ENCODE assay signal across 9 cellular contexts in genomic region chr17:4375039-4375748, GRCh38. TPM values are rescaled to one million over a fixed set of nuclear protein-coding genes. Genes with fewer than 3 reads are reported as not detected.
DNase-seq lines count a peak whose midpoint lies in the region; ATAC-seq and TF ChIP-seq lines count a peak whose summit lies in the region.
"Had no signal": no experiment of that assay in that cellular context is flagged by ENCODE, and none has a peak within 500 bp of the region (broad histone marks: within the 10 kb centered on the region; RNA-seq: fewer than 3 reads in every experiment).

No MANE protein-coding gene starts in this region.

- H3K4me1 ChIP-seq in spleen: peaks cover 0 to 30% (median 12%) of the 10 kb centered on the region in 6 donors
- H3K4me1 ChIP-seq: heart left ventricle had no signal

- no peaks in the 10 kb centered on the region for H3K36me3 ChIP-seq in spleen
- H3K36me3 ChIP-seq: heart left ventricle had no signal

- intact Hi-C loops in spleen (cut with DNase I; ENCODE audit: low total_unique reads): no loop called here

- ATAC-seq in GM18909 (IDR thresholded peaks at IDR 0.05; ENCODE audit: poor library complexity, unreplicated experiment): peak; percentile 76
- peak; percentile 77 for ATAC-seq in HG02938 (IDR thresholded peaks at IDR 0.05; ENCODE audit: unreplicated experiment)
- ATAC-seq: heart left ventricle had no signal

- H3K27me3 ChIP-seq in spleen (replicated peaks in 1 of 7): no peaks in the 10 kb centered on the region
- H3K27me3 ChIP-seq: heart left ventricle had no signal

- TF ChIP-seq CTCF in spleen (IDR thresholded peaks at IDR 0.05 in 8 of 11, conservative IDR thresholded peaks at IDR 0.05 in 3 of 11): no peak

- peak; percentile 81 for DNase-seq in activated CD4-positive, alpha-beta T cell treated with anti-CD3 and anti-CD28 coated beads for 48 hours
- DNase-seq in spleen (no peak), pons (ENCODE audit: low spot score) (no peak), iPS-NIHi11 (ENCODE audit: low spot score) (no peak), AML-193 (lab: John Stamatoyannopoulos, UW) (no peak), erythroblast (lab: John Stamatoyannopoulos, UW) (no peak)

- peak overlapping the region in 6 of 8 donors; percentile 54 to 79 (median 61) for H3K27ac ChIP-seq in spleen
- H3K27ac ChIP-seq: heart left ventricle had no signal

- WGBS in spleen, 5 donors: 32 to 46% (median 40%) methylated on average over 7 of the region's 7 CpGs

- H3K4me3 ChIP-seq in spleen: peak overlapping the region in 1 of 8 donors; percentile 22
- H3K4me3 ChIP-seq: heart left ventricle had no signal

- no peak for TF ChIP-seq POLR2A in spleen (IDR thresholded peaks at IDR 0.05)
- no peak for TF ChIP-seq POLR2A in erythroblast (IDR thresholded peaks at IDR 0.05; ENCODE audit: low read length)

- no peaks in the 10 kb centered on the region for H3K9me3 ChIP-seq in spleen
- H3K9me3 ChIP-seq: heart left ventricle had no signal

RNA-seq across cellular contexts. Expression of gene UBE2G1, which starts 8.7 kb away (rescaled TPM):
- 10 to 100 TPM; 43.8 to 59.7 (median 56.1) TPM for total RNA-seq in spleen
- polyA plus RNA-seq in spleen: 10 to 100 TPM; 10.7 to 15.2 (median 15.2) TPM

RNA-seq across cellular contexts. Expression of gene SPNS3, which starts 58.5 kb away (rescaled TPM):
- total RNA-seq in spleen: 1 to 10 TPM; 1.1 to 4.7 (median 3.6) TPM
- polyA plus RNA-seq in spleen: 1 to 10 TPM; 2.8 to 7.2 (median 4.3) TPM
